In the genomic region with DNA sequence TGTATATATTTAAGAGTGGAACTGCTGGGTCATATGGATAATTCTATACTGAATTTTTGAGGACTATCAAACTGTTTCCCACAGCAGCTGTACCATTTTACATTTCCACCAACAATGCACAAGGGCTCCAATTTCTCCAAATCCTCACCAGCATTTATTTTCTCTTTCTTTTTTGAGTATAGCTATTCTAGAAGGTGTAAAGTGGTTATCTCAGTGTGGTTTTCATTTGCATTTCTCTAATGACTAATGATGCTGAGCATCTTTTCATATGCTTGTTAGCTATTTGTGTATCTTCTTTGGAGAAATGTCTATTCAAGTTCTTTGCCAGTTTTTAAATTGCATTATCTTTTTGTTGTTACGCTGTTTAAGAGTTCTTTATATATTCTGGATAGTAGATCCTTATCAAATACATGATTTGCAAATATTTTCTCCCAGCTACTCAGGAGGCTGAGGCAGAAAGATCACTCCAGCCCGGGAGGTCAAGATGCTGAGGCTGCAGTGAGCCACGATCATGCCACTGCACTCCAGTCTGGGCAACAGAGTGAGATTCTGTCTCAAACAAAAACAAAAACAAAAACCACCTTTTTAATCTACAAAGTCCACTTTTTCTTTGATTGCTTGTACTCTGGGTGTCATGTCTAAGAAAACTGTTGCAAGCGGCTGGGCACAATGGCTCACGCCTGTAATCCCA, we compare ENCODE assay signal across 13 cellular contexts. TPM values are rescaled to one million over a fixed set of nuclear protein-coding genes. Genes with fewer than 3 reads are reported as not detected.
A peak's percentile ranks its signal among the peaks of the same experiment; 100 is the strongest.
DNase-seq lines count a peak whose midpoint lies in the region; ATAC-seq and TF ChIP-seq lines count a peak whose summit lies in the region.
"Had no signal": no experiment of that assay in that cellular context is flagged by ENCODE, and none has a peak within 500 bp of the region (broad histone marks: within the 10 kb centered on the region; RNA-seq: fewer than 3 reads in every experiment).

No MANE protein-coding gene starts in this region.

- H3K27me3 ChIP-seq in ascending aorta = no peaks in the 10 kb centered on the region
- no peaks in the 10 kb centered on the region for H3K27me3 ChIP-seq in gastrocnemius medialis
- H3K27me3 ChIP-seq: uterus had no signal

- peak overlapping the region; percentile 72 for H3K27ac Mint-ChIP-seq in activated naive CD4-positive, alpha-beta T cell treated with anti-CD3 and anti-CD28 coated beads, Interleukin-2, amount 10 ng/mL, durations not matched to agents 7 days and 5 days
- H3K27ac Mint-ChIP-seq: dendritic cell treated with granulocyte-macrophage colony-stimulating factor and Interleukin-4, amounts not matched to agents 40 ng/mL and 50 ng/mL, for 4 days had no signal

- no peak overlapping the region for H3K27ac ChIP-seq in RWPE1
- no peak overlapping the region for H3K27ac ChIP-seq in ascending aorta
- no peak overlapping the region for H3K27ac ChIP-seq in gastrocnemius medialis
- H3K27ac ChIP-seq: uterus had no signal

- peak; percentile 85 for ATAC-seq in HG02642 (IDR thresholded peaks at IDR 0.05; ENCODE audit: poor library complexity, unreplicated experiment)
- ATAC-seq in HG03457 (IDR thresholded peaks at IDR 0.05; ENCODE audit: unreplicated experiment) = peak; percentile 81
- no peak for ATAC-seq in gastrocnemius medialis
- ATAC-seq: HCT116 had no signal

- intact Hi-C loops in ascending aorta (cut with DNase I) (no loop called here), gastrocnemius medialis (cut with DNase I; ENCODE audit: low total_unique reads) (no loop called here)

- H3K36me3 Mint-ChIP-seq in activated naive CD4-positive, alpha-beta T cell treated with anti-CD3 and anti-CD28 coated beads, Interleukin-2, amount 10 ng/mL, durations not matched to agents 7 days and 5 days = peaks cover 58% of the 10 kb centered on the region

- peaks cover 1% of the 10 kb centered on the region for H3K9me3 Mint-ChIP-seq in activated naive CD4-positive, alpha-beta T cell treated with anti-CD3 and anti-CD28 coated beads, Interleukin-2, amount 10 ng/mL, durations not matched to agents 7 days and 5 days
- H3K9me3 Mint-ChIP-seq: dendritic cell treated with granulocyte-macrophage colony-stimulating factor and Interleukin-4, amounts not matched to agents 40 ng/mL and 50 ng/mL, for 4 days had no signal

- TF ChIP-seq CTCF in RWPE1 (conservative IDR thresholded peaks at IDR 0.05; ENCODE audit: low read depth) (no peak), ascending aorta (IDR thresholded peaks at IDR 0.05) (no peak), gastrocnemius medialis (IDR thresholded peaks at IDR 0.05 in 4 of 5, conservative IDR thresholded peaks at IDR 0.05 in 1 of 5) (no peak)

- POLR2A ChIA-PET in RWPE1 (lab: Yijun Ruan, JAX; ENCODE audit: low non-redundant PET) = no interaction called here

- no peak for TF ChIP-seq POLR2A in gastrocnemius medialis (IDR thresholded peaks at IDR 0.05)

- no peaks in the 10 kb centered on the region for H3K27me3 Mint-ChIP-seq in activated naive CD4-positive, alpha-beta T cell treated with anti-CD3 and anti-CD28 coated beads, Interleukin-2, amount 10 ng/mL, durations not matched to agents 7 days and 5 days
- H3K27me3 Mint-ChIP-seq: dendritic cell treated with granulocyte-macrophage colony-stimulating factor and Interleukin-4, amounts not matched to agents 40 ng/mL and 50 ng/mL, for 4 days had no signal

- H3K4me1 ChIP-seq in ascending aorta (no peaks in the 10 kb centered on the region), gastrocnemius medialis (peaks cover 4 to 6% of the 10 kb centered on the region in 2 donors)
- H3K4me1 ChIP-seq: uterus had no signal

- H3K9me3 ChIP-seq in ascending aorta (no peaks in the 10 kb centered on the region), gastrocnemius medialis (no peaks in the 10 kb centered on the region)
- H3K9me3 ChIP-seq: uterus had no signal

- peaks cover 61% of the 10 kb centered on the region for H3K4me1 Mint-ChIP-seq in activated naive CD4-positive, alpha-beta T cell treated with anti-CD3 and anti-CD28 coated beads, Interleukin-2, amount 10 ng/mL, durations not matched to agents 7 days and 5 days

- no peak for DNase-seq in activated naive CD4-positive, alpha-beta T cell treated with anti-CD3 and anti-CD28 coated beads, Interleukin-2, amount 10 ng/mL, durations not matched to agents 7 days and 5 days
- no peak for DNase-seq in activated naive CD4-positive, alpha-beta T cell treated with anti-CD3 and anti-CD28 coated beads, Interleukin-2, amount 50 U/mL, for 16 hours
- DNase-seq in RWPE1 (ENCODE audit: low spot score) (no peak), ascending aorta (ENCODE audit: low spot score in 2 of 2) (no peak), gastrocnemius medialis (no peak)
- DNase-seq in stimulated activated CD8-positive, alpha-beta memory T cell treated with anti-CD3 and anti-CD28 coated beads, Interleukin-4, amount 100 ng/mL, for 48 hours = no peak
- DNase-seq: glutamatergic neuron, mesenchymal stem cell, uterus had no signal

- CTCF ChIA-PET in activated naive CD4-positive, alpha-beta T cell treated with anti-CD3 and anti-CD28 coated beads, Interleukin-2, amount 10 ng/mL, durations not matched to agents 7 days and 5 days (lab: Charles Lee) = interaction anchor here (0.9 to 1.4 kb wide), 3 partner anchors 18 to 277 kb away, joined by 3 read pairs; no protein-coding TSS in a partner anchor
- CTCF ChIA-PET in RWPE1 (lab: Yijun Ruan, JAX) = interaction anchor here (0.7 kb wide), 1 partner anchor 92 kb away, joined by 4 read pairs; no protein-coding TSS in a partner anchor

- H3K4me3 Mint-ChIP-seq in activated naive CD4-positive, alpha-beta T cell treated with anti-CD3 and anti-CD28 coated beads, Interleukin-2, amount 10 ng/mL, durations not matched to agents 7 days and 5 days = no peak overlapping the region
- H3K4me3 Mint-ChIP-seq: dendritic cell treated with granulocyte-macrophage colony-stimulating factor and Interleukin-4, amounts not matched to agents 40 ng/mL and 50 ng/mL, for 4 days had no signal

- H3K36me3 ChIP-seq in ascending aorta = peaks cover 8 to 65% of the 10 kb centered on the region in 2 donors
- peaks cover 2 to 54% of the 10 kb centered on the region in 2 donors for H3K36me3 ChIP-seq in gastrocnemius medialis
- H3K36me3 ChIP-seq: uterus had no signal

- H3K4me3 ChIP-seq in ascending aorta = no peak overlapping the region
- H3K4me3 ChIP-seq in gastrocnemius medialis = no peak overlapping the region
- H3K4me3 ChIP-seq: uterus had no signal

- in situ Hi-C loops in gastrocnemius medialis (cut with MboI; ENCODE audit: low sequenced_read_pairs in 4 of 4) = no loop called here

RNA-seq across cellular contexts. Expression of a gene that starts 32.8 kb away (rescaled TPM):
- total RNA-seq in ascending aorta (47.9 TPM), gastrocnemius medialis (10 to 100 TPM; 20.4 to 38.3 (median 33.2) TPM)

Comparison
In these comparisons a context has a peak if more than half of its experiments do, and no peak if none do; other contexts are left out.
1. ATAC-seq: peak in HG02642 (single experiment) and HG03457 (single experiment); none in gastrocnemius medialis (0 of 2).